In the genomic region with DNA sequence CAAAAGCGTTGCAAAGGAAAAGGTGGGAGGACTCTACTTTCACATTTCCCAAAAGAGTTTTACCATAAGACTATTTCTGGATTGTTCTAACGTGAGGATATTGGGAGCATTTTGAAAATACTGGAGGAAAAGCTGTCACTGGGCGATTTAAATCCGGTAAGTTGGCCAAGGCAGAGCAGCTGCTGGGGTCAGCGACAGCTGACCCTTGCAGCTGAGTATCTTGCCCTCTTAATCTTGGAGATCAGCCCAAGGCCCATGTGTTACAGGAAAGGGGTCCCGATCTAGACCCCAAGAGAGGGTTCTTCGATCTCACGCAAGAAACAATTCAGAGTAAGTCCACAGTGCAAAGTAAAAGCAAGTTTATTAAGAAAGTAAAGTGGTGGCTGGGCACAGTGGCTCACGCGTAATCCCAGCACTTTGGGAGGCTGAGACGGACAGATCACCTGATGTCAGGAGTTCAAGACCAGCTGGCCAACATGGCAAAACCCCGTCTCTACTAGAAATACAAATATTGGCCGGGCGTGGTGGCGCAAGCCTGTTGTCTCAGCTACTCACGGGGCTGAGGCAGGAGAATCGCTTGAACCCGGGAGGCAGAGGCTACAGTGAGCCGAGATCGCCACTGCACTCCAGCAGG, we compare ENCODE assay signal across 8 cellular contexts. TPM values are rescaled to one million over a fixed set of nuclear protein-coding genes. Genes with fewer than 3 reads are reported as not detected.
A peak's percentile ranks its signal among the peaks of the same experiment; 100 is the strongest.
DNase-seq lines count a peak whose midpoint lies in the region; ATAC-seq and TF ChIP-seq lines count a peak whose summit lies in the region.

No MANE protein-coding gene starts in this region.

- H3K4me1 Mint-ChIP-seq in activated naive CD8-positive, alpha-beta T cell treated with anti-CD3 and anti-CD28 coated beads, Interleukin-2, amount 10 ng/mL, durations not matched to agents 7 days and 5 days, result peaks cover 63% of the 10 kb centered on the region
- H3K4me1 Mint-ChIP-seq in stimulated activated naive B cell treated with anti-CD40 and anti-IgM and Interleukin-4, amounts not matched to agents 10 μg/mL and 1 μg/mL and 100 μg/mL, for 72 hours, result peaks cover 48 to 69% of the 10 kb centered on the region in 2 donors

- H3K27ac Mint-ChIP-seq in activated naive CD8-positive, alpha-beta T cell treated with anti-CD3 and anti-CD28 coated beads, Interleukin-2, amount 10 ng/mL, durations not matched to agents 7 days and 5 days, result peak overlapping the region; percentile 94
- H3K27ac Mint-ChIP-seq in stimulated activated naive B cell treated with anti-CD40 and anti-IgM and Interleukin-4, amounts not matched to agents 10 μg/mL and 1 μg/mL and 100 μg/mL, for 72 hours, result peak overlapping the region; percentile 95

- no peak for ATAC-seq in activated naive CD8-positive, alpha-beta T cell treated with anti-CD3 and anti-CD28 coated beads, Interleukin-2, amount 10 ng/mL, durations not matched to agents 7 days and 5 days (ENCODE audit: low read depth)
- ATAC-seq in stimulated activated naive B cell treated with anti-CD40 and anti-IgM and Interleukin-4, amounts not matched to agents 10 μg/mL and 1 μg/mL and 100 μg/mL, for 72 hours (replicated peaks), result no peak

- TF ChIP-seq POLR2A in erythroblast (IDR thresholded peaks at IDR 0.05; ENCODE audit: low read length), result no peak

- no peaks in the 10 kb centered on the region for H3K27me3 Mint-ChIP-seq in activated naive CD8-positive, alpha-beta T cell treated with anti-CD3 and anti-CD28 coated beads, Interleukin-2, amount 10 ng/mL, durations not matched to agents 7 days and 5 days
- H3K27me3 Mint-ChIP-seq in stimulated activated naive B cell treated with anti-CD40 and anti-IgM and Interleukin-4, amounts not matched to agents 10 μg/mL and 1 μg/mL and 100 μg/mL, for 72 hours, result no peaks in the 10 kb centered on the region

- H3K9me3 Mint-ChIP-seq in activated naive CD8-positive, alpha-beta T cell treated with anti-CD3 and anti-CD28 coated beads, Interleukin-2, amount 10 ng/mL, durations not matched to agents 7 days and 5 days, result peaks cover 2% of the 10 kb centered on the region
- H3K9me3 Mint-ChIP-seq in stimulated activated naive B cell treated with anti-CD40 and anti-IgM and Interleukin-4, amounts not matched to agents 10 μg/mL and 1 μg/mL and 100 μg/mL, for 72 hours, result peaks cover 7% of the 10 kb centered on the region in 2 donors

- peaks cover 19% of the 10 kb centered on the region for H3K36me3 Mint-ChIP-seq in activated naive CD8-positive, alpha-beta T cell treated with anti-CD3 and anti-CD28 coated beads, Interleukin-2, amount 10 ng/mL, durations not matched to agents 7 days and 5 days
- peaks cover 24 to 43% of the 10 kb centered on the region in 2 donors for H3K36me3 Mint-ChIP-seq in stimulated activated naive B cell treated with anti-CD40 and anti-IgM and Interleukin-4, amounts not matched to agents 10 μg/mL and 1 μg/mL and 100 μg/mL, for 72 hours

- POLR2A ChIA-PET in activated naive CD8-positive, alpha-beta T cell treated with anti-CD3 and anti-CD28 coated beads, Interleukin-2, amount 10 ng/mL, durations not matched to agents 7 days and 5 days (lab: Charles Lee), result interaction anchor here (0.6 to 6.6 kb wide), 18 partner anchors 10 to 560 kb away, joined by 3 to 74 read pairs (median 7); no protein-coding TSS in a partner anchor

- DNase-seq in NCI-H1417 (lab: John Stamatoyannopoulos, UW), result peak in 2 of 3 experiments; percentile 7 to 19
- no peak for DNase-seq in NCI-H1417 treated with DMSO at 0.1 percent for 48 hours (lab: John Stamatoyannopoulos, UW)
- peak; percentile 42 for DNase-seq in activated naive CD8-positive, alpha-beta T cell treated with anti-CD3 and anti-CD28 coated beads, Interleukin-2, amount 10 ng/mL, durations not matched to agents 7 days and 5 days
- DNase-seq in iris pigment epithelial cell (ENCODE audit: low read depth), result peak; percentile 20
- no peak for DNase-seq in stimulated activated naive B cell treated with anti-CD40 and anti-IgM and Interleukin-4, amounts not matched to agents 10 μg/mL and 1 μg/mL and 100 μg/mL, for 72 hours
- DNase-seq in erythroblast (lab: John Stamatoyannopoulos, UW), result no peak
- no peak for DNase-seq in epidermal melanocyte (ENCODE audit: insufficient read length, low spot score)
- no peak for DNase-seq in activated gamma-delta T cell (lab: John Stamatoyannopoulos, UW)

- H3K4me3 Mint-ChIP-seq in activated naive CD8-positive, alpha-beta T cell treated with anti-CD3 and anti-CD28 coated beads, Interleukin-2, amount 10 ng/mL, durations not matched to agents 7 days and 5 days, result peak overlapping the region; percentile 94
- H3K4me3 Mint-ChIP-seq in stimulated activated naive B cell treated with anti-CD40 and anti-IgM and Interleukin-4, amounts not matched to agents 10 μg/mL and 1 μg/mL and 100 μg/mL, for 72 hours, result peak overlapping the region; percentile 92

RNA-seq across cellular contexts. Expression of gene ST3GAL5, which starts 1.0 kb away (rescaled TPM):
- 10 to 100 TPM; 59.9 to 62.8 TPM for total RNA-seq in activated naive CD8-positive, alpha-beta T cell treated with anti-CD3 and anti-CD28 coated beads, Interleukin-2, amount 10 ng/mL, durations not matched to agents 7 days and 5 days

Comparison
In these comparisons a context has a peak if more than half of its experiments do, and no peak if none do; other contexts are left out.
1. DNase-seq: peak in NCI-H1417 (2 of 3), activated naive CD8-positive, alpha-beta T cell treated with anti-CD3 and anti-CD28 coated beads, Interleukin-2, amount 10 ng/mL, durations not matched to agents 7 days and 5 days (single experiment) and iris pigment epithelial cell (single experiment); none in NCI-H1417 treated with DMSO at 0.1 percent for 48 hours (single experiment), stimulated activated naive B cell treated with anti-CD40 and anti-IgM and Interleukin-4, amounts not matched to agents 10 μg/mL and 1 μg/mL and 100 μg/mL, for 72 hours (single experiment), erythroblast (0 of 2), epidermal melanocyte (single experiment) and activated gamma-delta T cell (single experiment).